Comparison of ENCODE assay signal across 30 cellular contexts in the genomic region with DNA sequence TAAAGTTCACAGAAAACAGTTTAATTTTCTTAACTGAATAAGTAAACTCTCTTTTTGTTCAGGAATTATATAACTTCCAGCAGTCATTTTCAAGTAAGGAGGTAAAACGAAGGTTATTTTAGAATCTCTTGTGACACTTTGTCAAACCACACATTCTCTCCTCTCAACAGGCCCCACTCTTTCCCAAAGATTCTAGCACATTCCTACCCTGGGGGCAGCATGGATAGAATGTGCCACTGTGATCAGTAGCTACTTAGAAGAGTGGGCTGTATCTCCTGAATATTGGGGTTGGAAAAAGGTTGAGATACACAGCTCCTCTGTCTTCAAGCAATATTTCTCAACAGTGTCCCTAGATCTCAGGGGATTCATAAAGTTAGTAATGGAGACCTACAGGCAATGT.
"Had no signal": no experiment of that assay in that cellular context is flagged by ENCODE, and none has a peak within 500 bp of the region (broad histone marks: within the 10 kb centered on the region; RNA-seq: fewer than 3 reads in every experiment).

No MANE protein-coding gene starts in this region.

- H3K9ac ChIP-seq: neural progenitor cell had no signal

- H2AFZ ChIP-seq: neural progenitor cell had no signal

- H3K36me3 Mint-ChIP-seq: natural killer cell, neural progenitor cell had no signal

- H3K27me3 ChIP-seq: left lung, neural progenitor cell, neutrophil, ovary, stomach, suprapubic skin, tibial artery, upper lobe of right lung had no signal

- H3K4me1 ChIP-seq: left lung, lower lobe of right lung, stomach, suprapubic skin, upper lobe of right lung had no signal

- H3K36me3 ChIP-seq: left lung, lower lobe of right lung, neural progenitor cell, neutrophil, ovary, stomach, suprapubic skin, thoracic aorta, tibial artery, upper lobe of right lung had no signal

- H3K4me2 ChIP-seq: neural progenitor cell had no signal

- H3K27ac ChIP-seq: left lung, lower lobe of right lung, neural progenitor cell, neutrophil, ovary, skin epidermis, stomach, suprapubic skin, tibial artery, upper lobe of right lung had no signal

- H3K9me3 ChIP-seq: lower lobe of right lung, ovary, suprapubic skin, thoracic aorta, tibial artery, upper lobe of right lung had no signal

- H3K27ac Mint-ChIP-seq: mesothelial cell of epicardium; naive B cell; natural killer cell; nephron progenitor cell; neural progenitor cell; progenitor cell of endocrine pancreas; stimulated activated naive B cell treated with anti-CD40 and anti-IgM and Interleukin-4, amounts not matched to agents 10 μg/mL and 1 μg/mL and 100 μg/mL, for 72 hours had no signal

- DNase-seq: hippocampal formation; kidney; left colon; left lung; lower lobe of right lung; mesendoderm; naive B cell; natural killer cell; nephron progenitor cell; occipital lobe; ovary; retina; right cardiac atrium; stimulated activated CD4-positive, alpha-beta T cell treated with anti-CD3 and anti-CD28 coated beads, Interleukin-12 subunit alpha, Interleukin-12 subunit beta, amount 100 ng/mL, for 4 hours; stimulated activated CD4-positive, alpha-beta T cell treated with anti-CD3 and anti-CD28 coated beads, Interleukin-15, amount 100 ng/mL, for 24 hours; stimulated activated CD4-positive, alpha-beta T cell treated with anti-CD3 and anti-CD28 coated beads, Interleukin-2, amount 100 ng/mL, for 24 hours; stimulated activated CD4-positive, alpha-beta T cell treated with anti-CD3 and anti-CD28 coated beads, Interleukin-4, amount 100 ng/mL, for 1 hour; stimulated activated naive B cell treated with anti-CD40 and anti-IgM and Interleukin-4, amounts not matched to agents 10 μg/mL and 1 μg/mL and 100 μg/mL, for 72 hours; stimulated activated naive CD8-positive, alpha-beta T cell treated with anti-CD3 and anti-CD28 coated beads, Interleukin-15, Interleukin-2, amounts not matched to agents 100 U/mL and 50 U/mL, for 24 hours; stomach; tibial artery; trophoblast cell; upper lobe of right lung had no signal

- H3K27me3 Mint-ChIP-seq: progenitor cell of endocrine pancreas had no signal

- H3K4me3 ChIP-seq: left lung, lower lobe of right lung, neural progenitor cell, ovary, skin epidermis, stomach, suprapubic skin, thoracic aorta, tibial artery, upper lobe of right lung had no signal

- H3K4me3 Mint-ChIP-seq: mesothelial cell of epicardium; naive B cell; natural killer cell; nephron progenitor cell; neural progenitor cell; stimulated activated naive B cell treated with anti-CD40 and anti-IgM and Interleukin-4, amounts not matched to agents 10 μg/mL and 1 μg/mL and 100 μg/mL, for 72 hours had no signal

- ATAC-seq: left colon; left lung; lower lobe of right lung; natural killer cell; right cardiac atrium; stimulated activated naive B cell treated with anti-CD40 and anti-IgM and Interleukin-4, amounts not matched to agents 10 μg/mL and 1 μg/mL and 100 μg/mL, for 72 hours; stimulated activated naive CD8-positive, alpha-beta T cell treated with anti-CD3 and anti-CD28 coated beads, Interleukin-15, Interleukin-2, amounts not matched to agents 100 U/mL and 50 U/mL, for 24 hours; upper lobe of right lung had no signal

- H3K4me1 Mint-ChIP-seq: mesothelial cell of epicardium; naive B cell; natural killer cell; nephron progenitor cell; stimulated activated naive B cell treated with anti-CD40 and anti-IgM and Interleukin-4, amounts not matched to agents 10 μg/mL and 1 μg/mL and 100 μg/mL, for 72 hours had no signal
